2 cellular contexts compared by ENCODE assay signal in the genomic region with DNA sequence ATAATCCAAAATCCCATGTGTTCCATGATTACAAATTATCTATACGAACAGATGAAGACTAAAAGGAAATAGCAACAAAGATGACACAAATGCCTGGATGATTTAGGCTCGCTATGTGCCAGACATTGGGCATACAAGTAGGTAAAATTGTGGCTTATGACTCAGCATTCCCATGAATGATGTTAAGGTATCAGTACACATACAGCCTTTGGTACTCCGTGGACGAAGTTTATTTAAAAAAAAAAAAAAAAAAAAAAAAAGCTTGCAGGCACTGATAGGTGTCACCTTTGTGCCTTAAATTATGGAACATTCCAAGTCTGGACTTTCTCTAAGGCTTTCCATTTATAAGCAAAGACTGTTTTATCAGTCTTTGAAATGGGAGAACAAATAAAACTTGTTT.
TF ChIP-seq lines count a peak whose summit lies in the region.

No MANE protein-coding gene starts in this region.

TF ChIP-seq in HepG2, 621 proteins besides CTCF, POLR2A, EP300 and RAD21:
- TF ChIP-seq MAFK (conservative IDR thresholded peaks at IDR 0.05 in 1 of 2, IDR thresholded peaks at IDR 0.05 in 1 of 2; ENCODE audit: low read length in 2 of 2) (peak in 1 of 2 experiments; percentile 3; a peak in 1 of 4 replicates), MIER2 (CRISPR knock-in tag; IDR thresholded peaks at IDR 0.05) (no peak), NFE2L2 (IDR thresholded peaks at IDR 0.05; ENCODE audit: low read length) (peak; percentile 72; the same call in 1 of the 2 replicates), NFE2 (CRISPR knock-in tag; IDR thresholded peaks at IDR 0.05) (peak; percentile 30; the same call in 1 of the 2 replicates)

TF ChIP-seq in IMR-90, 13 proteins besides CTCF, POLR2A, EP300 and RAD21:
- TF ChIP-seq MAFK (IDR thresholded peaks at IDR 0.05; ENCODE audit: low read depth, low read length) = no peak
- no peak for TF ChIP-seq RFX5 (IDR thresholded peaks at IDR 0.05; ENCODE audit: low read depth, low read length)
- TF ChIP-seq NFE2L2 (IDR thresholded peaks at IDR 0.05; ENCODE audit: low read depth, low read length) = peak; percentile 45; the same call in 1 of the 2 replicates
- TF ChIP-seq, protein P1, sequence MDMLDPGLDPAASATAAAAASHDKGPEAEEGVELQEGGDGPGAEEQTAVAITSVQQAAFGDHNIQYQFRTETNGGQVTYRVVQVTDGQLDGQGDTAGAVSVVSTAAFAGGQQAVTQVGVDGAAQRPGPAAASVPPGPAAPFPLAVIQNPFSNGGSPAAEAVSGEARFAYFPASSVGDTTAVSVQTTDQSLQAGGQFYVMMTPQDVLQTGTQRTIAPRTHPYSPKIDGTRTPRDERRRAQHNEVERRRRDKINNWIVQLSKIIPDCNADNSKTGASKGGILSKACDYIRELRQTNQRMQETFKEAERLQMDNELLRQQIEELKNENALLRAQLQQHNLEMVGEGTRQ (IDR thresholded peaks at IDR 0.05; ENCODE audit: low read depth, low read length) = no peak
